ENCODE assay signal across 8 cellular contexts in the genomic region with DNA sequence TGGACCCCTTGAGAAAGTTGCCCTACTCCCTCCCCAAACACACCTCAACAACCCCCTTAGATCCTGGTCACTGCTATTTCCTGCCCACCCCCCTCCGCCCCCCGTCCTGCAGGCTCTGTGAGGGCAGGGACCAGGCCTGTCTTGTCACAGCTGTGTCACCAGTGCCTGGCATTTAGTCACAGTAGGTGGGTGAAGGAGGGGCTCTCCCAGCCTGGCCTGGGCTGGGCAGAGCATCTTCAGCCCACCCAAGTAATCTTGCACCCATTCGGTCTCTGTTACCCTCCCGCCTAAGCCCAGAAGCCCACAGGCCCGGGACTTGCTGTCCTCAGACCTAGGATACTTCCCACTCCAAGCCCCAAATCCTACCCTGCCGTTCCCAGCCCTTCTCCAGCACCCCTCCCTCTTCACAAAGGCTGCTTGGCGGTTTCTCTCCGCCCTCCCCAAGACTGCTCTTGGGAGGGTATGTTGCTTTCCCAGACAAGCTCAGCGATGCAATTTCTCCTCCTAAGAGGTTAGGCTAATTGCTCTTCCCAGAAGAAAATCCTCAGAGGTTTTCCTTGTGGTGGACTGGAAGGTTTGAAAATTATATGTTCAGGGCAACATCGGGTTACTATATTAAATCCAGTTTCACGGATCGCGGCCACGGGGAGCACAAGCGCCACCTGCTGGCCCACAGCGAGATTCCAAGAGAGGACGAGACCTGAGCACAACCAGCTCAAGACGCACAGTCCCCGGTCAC. TPM values are rescaled to one million over a fixed set of nuclear protein-coding genes. Genes with fewer than 3 reads are reported as not detected.
A peak's percentile ranks its signal among the peaks of the same experiment; 100 is the strongest.
DNase-seq lines count a peak whose midpoint lies in the region; ATAC-seq, FAIRE-seq and TF ChIP-seq lines count a peak whose summit lies in the region.

No MANE protein-coding gene starts in this region.

- TF ChIP-seq CTCF in ascending aorta (IDR thresholded peaks at IDR 0.05): peak; percentile 66 to 93 (median 87)

- H3K4me3 ChIP-seq in ascending aorta (peak overlapping the region; percentile 31 to 52), aorta (ENCODE audit: low read length in 2 of 2) (no peak overlapping the region)

- H3K9me3 ChIP-seq in ascending aorta: no peaks in the 10 kb centered on the region
- no peaks in the 10 kb centered on the region for H3K9me3 ChIP-seq in aorta (ENCODE audit: control insufficient read depth, low read length)

- DNase-seq in GM12891 (ENCODE audit: insufficient read length, low spot score): no peak
- peak; percentile 64 to 78 (median 68) for DNase-seq in NCI-H1417 (lab: John Stamatoyannopoulos, UW)
- DNase-seq in T-helper 9 cell: peak; percentile 73
- peak in 1 of 2 donors; percentile 87 for DNase-seq in ascending aorta (ENCODE audit: low spot score in 2 of 2)
- DNase-seq in hippocampal formation (lab: John Stamatoyannopoulos, UW): peak; percentile 29 to 50
- DNase-seq in sciatic nerve (ENCODE audit: low spot score): peak; percentile 90
- peak; percentile 87 to 93 for DNase-seq in aorta
- DNase-seq in middle frontal gyrus (ENCODE audit: extremely low spot score, low spot score): no peak

- H3K27me3 ChIP-seq in ascending aorta: no peaks in the 10 kb centered on the region
- H3K27me3 ChIP-seq in aorta (ENCODE audit: control insufficient read depth in 1 of 2, insufficient read depth in 2 of 2, low read length in 1 of 2): no peaks in the 10 kb centered on the region

- no peak overlapping the region for H3K27ac ChIP-seq in ascending aorta
- no peak overlapping the region for H3K27ac ChIP-seq in aorta (ENCODE audit: low read depth in 1 of 2, low read length in 2 of 2)

- ATAC-seq in sciatic nerve: peak; percentile 93
- ATAC-seq in aorta (ENCODE audit: low FRiP score): peak; percentile 90

- H3K36me3 ChIP-seq in ascending aorta (peaks cover 0 to 14% of the 10 kb centered on the region in 2 donors), aorta (ENCODE audit: control insufficient read depth in 1 of 2, insufficient read depth in 2 of 2, low read length in 1 of 2) (peaks cover 0 to 3% of the 10 kb centered on the region in 2 donors)

- no peaks in the 10 kb centered on the region for H3K4me1 ChIP-seq in ascending aorta
- H3K4me1 ChIP-seq in aorta (ENCODE audit: control insufficient read depth in 1 of 2, insufficient read depth in 2 of 2, low read length in 2 of 2): no peaks in the 10 kb centered on the region

- peak; percentile 90 for FAIRE-seq in GM12891 (lab: Jason Lieb, UNC)

- intact Hi-C loops in ascending aorta (cut with DNase I): loop anchor here (5.0 kb wide), 2 partner anchors 961 to 1006 kb away; no protein-coding TSS in a partner anchor
- intact Hi-C loops in sciatic nerve (cut with DNase I): no loop called here
- intact Hi-C loops in aorta (cut with DNase I): no loop called here

- WGBS in aorta, 2 donors: 24 to 27% methylated on average over 19 of the region's 19 CpGs

- no peak for TF ChIP-seq POLR2A in GM12891 (IDR thresholded peaks at IDR 0.05; ENCODE audit: low read depth, low read length)

TF ChIP-seq in GM12891, 5 proteins besides CTCF, POLR2A, EP300 and RAD21:
- TF ChIP-seq SPI1 (IDR thresholded peaks at IDR 0.05; ENCODE audit: low read depth, low read length): no peak
- no peak for TF ChIP-seq PAX5 (IDR thresholded peaks at IDR 0.05; ENCODE audit: insufficient read depth, low read length, severe bottlenecking)
- TF ChIP-seq POLR2AphosphoS5 (IDR thresholded peaks at IDR 0.05; ENCODE audit: low read depth, low read length): no peak
- no peak for TF ChIP-seq POU2F2 (IDR thresholded peaks at IDR 0.05; ENCODE audit: low read depth, low read length)

RNA-seq across cellular contexts. Expression of a gene that starts 50.8 kb away (rescaled TPM):
- polyA plus RNA-seq in GM12891 (2012; ENCODE audit: low read depth, missing spikeins): 48.8 TPM
- total RNA-seq in ascending aorta (772 TPM), sciatic nerve (434 TPM), aorta (100 to 1,000 TPM; 302 to 388 TPM)
- 10 to 100 TPM; 35.3 to 48.6 TPM for polyA plus RNA-seq in aorta

Comparison
In these comparisons a context has a peak if more than half of its experiments do, and no peak if none do; other contexts are left out.
1. DNase-seq: peak in NCI-H1417 (3 of 3), T-helper 9 cell (single experiment), hippocampal formation (2 of 2), sciatic nerve (single experiment) and aorta (2 of 2); none in GM12891 (single experiment) and middle frontal gyrus (single experiment).
2. H3K4me3 ChIP-seq: peak in ascending aorta (2 of 2); none in aorta (0 of 2).